Comparison of ENCODE assay signal across 13 cellular contexts in the genomic region with DNA sequence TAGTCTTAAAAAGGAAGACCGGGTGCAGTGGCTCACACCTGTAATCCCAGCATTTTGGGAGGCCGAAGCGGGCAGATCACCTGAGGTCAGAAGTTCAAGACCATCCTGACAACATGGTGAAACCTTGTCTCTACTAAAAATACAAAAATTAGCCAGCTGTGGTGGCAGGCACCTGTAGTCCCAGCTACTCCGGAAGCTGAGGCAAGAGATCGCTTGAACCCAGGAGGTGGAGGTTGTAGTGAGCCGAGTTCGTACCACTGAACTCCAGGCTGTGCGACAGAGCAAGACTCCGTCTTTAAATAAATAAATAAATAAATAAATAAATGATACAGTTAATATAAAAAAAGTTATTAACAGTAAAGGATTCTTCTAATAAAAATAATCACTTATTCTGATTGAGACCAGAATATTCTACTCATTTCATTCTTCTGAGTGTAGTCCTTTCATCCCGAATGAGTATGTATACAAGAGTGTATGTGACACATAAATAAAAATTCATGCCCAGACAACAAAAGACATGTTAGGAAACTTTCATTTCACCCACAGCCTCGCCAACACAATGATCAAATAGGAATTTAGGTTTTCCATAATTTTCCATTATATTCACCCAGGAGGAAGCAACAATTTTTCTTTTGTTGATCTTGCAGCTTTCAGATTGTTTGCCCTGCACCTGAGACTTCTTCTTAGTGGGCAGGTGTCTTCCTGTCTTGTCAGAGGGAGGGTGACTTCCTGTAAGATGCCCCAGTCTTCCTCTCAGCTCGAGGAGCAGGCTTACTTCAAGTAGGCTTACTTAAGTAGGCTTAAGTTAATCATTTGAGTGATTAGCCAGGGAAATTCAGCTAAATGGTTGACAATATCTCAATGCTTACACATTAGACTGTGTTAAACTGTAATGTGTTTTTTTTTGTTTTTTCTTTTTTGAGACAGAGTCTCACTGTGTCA. TPM values are rescaled to one million over a fixed set of nuclear protein-coding genes. Genes with fewer than 3 reads are reported as not detected.
DNase-seq lines count a peak whose midpoint lies in the region; ATAC-seq, FAIRE-seq and TF ChIP-seq lines count a peak whose summit lies in the region.
"Had no signal": no experiment of that assay in that cellular context is flagged by ENCODE, and none has a peak within 500 bp of the region (broad histone marks: within the 10 kb centered on the region; RNA-seq: fewer than 3 reads in every experiment).

No MANE protein-coding gene starts in this region.

- H3K27me3 Mint-ChIP-seq in IgD-negative memory B cell, result no peaks in the 10 kb centered on the region

- H3K23ac ChIP-seq in H1 (ENCODE audit: insufficient read length), result no peak overlapping the region

- peak overlapping the region in 2 of 4 donors; percentile 51 to 58 for H3K4me3 Mint-ChIP-seq in IgD-negative memory B cell

- no peak overlapping the region for H2BK15ac ChIP-seq in H1 (ENCODE audit: low read length)

- POLR2A ChIA-PET in H1 (lab: Charles Lee; ENCODE audit: partially characterized antibody), result no interaction called here

- TF ChIP-seq POLR2A in H1 (IDR thresholded peaks at IDR 0.05; ENCODE audit: control extremely low read depth in 1 of 2, low read depth in 2 of 2, low read length in 2 of 2), result no peak

- H3K4me1 Mint-ChIP-seq in IgD-negative memory B cell, result peaks cover 6 to 12% (median 12%) of the 10 kb centered on the region in 3 donors

- H4K20me1 ChIP-seq in H1 (replicated peaks in 1 of 2; ENCODE audit: control insufficient read depth in 1 of 2, insufficient read depth in 2 of 2, low read length in 2 of 2), result no peaks in the 10 kb centered on the region

- no peak overlapping the region for H2AK5ac ChIP-seq in H1 (ENCODE audit: low read depth, low read length)

- ATAC-seq in GM19397 (IDR thresholded peaks at IDR 0.05; ENCODE audit: unreplicated experiment), result no peak
- ATAC-seq: psoas muscle had no signal

- H3K27ac ChIP-seq in VCaP (peak overlapping the region; percentile 35), H1 (ENCODE audit: low read depth, low read length) (no peak overlapping the region)
- H3K27ac ChIP-seq: HL-60, psoas muscle had no signal

- no peak overlapping the region for H3K14ac ChIP-seq in H1 (ENCODE audit: insufficient read length)

- H3K36me3 ChIP-seq in H1 (ENCODE audit: control insufficient read depth in 2 of 4, insufficient read depth in 4 of 4, low read length in 3 of 4), result no peaks in the 10 kb centered on the region

- no peaks in the 10 kb centered on the region for H3K79me2 ChIP-seq in H1 (ENCODE audit: control insufficient read depth in 1 of 2, insufficient read depth in 2 of 2, low read length in 2 of 2)

- no peak overlapping the region for H3K9ac ChIP-seq in H1 (replicated peaks in 1 of 4; ENCODE audit: extremely low read depth in 1 of 4, low read depth in 3 of 4, low read length in 3 of 4)

- TF ChIP-seq RAD21 in H1 (IDR thresholded peaks at IDR 0.05 in 1 of 2, conservative IDR thresholded peaks at IDR 0.05 in 1 of 2; ENCODE audit: low read depth in 2 of 2, low read length in 2 of 2), result no peak

- H3K4me1 ChIP-seq in H1 (replicated peaks in 1 of 4; ENCODE audit: control insufficient read depth in 3 of 4, insufficient read depth in 4 of 4, low read length in 3 of 4), result no peaks in the 10 kb centered on the region

- WGBS in H1 (ENCODE audit: extremely low coverage in 1 of 2, insufficient coverage in 1 of 2, insufficient read length in 1 of 2, insufficient replicate concordance in 2 of 2, low coverage in 1 of 2, low lambda C conversion rate in 2 of 2, missing lambda C conversion rate in 1 of 2), 2 experiments, result 96% methylated on average over 12 of the region's 12 CpGs; no CpG with 5 or more reads in 1 of the 2 experiments

- H4K8ac ChIP-seq in H1 (ENCODE audit: extremely low read depth, insufficient read depth, low read length), result no peak overlapping the region

- H3K27ac Mint-ChIP-seq in IgD-negative memory B cell, result peak overlapping the region; percentile 9 to 82 (median 32)

- no peak overlapping the region for H3K4ac ChIP-seq in H1 (replicated peaks; ENCODE audit: insufficient read length, low read depth, low read length)

- H4K5ac ChIP-seq in H1 (ENCODE audit: insufficient read length, low read depth, low read length), result no peak overlapping the region

- H3K9me3 Mint-ChIP-seq in IgD-negative memory B cell, result no peaks in the 10 kb centered on the region

- H2BK12ac ChIP-seq in H1 (ENCODE audit: low read depth, low read length), result no peak overlapping the region

- no peaks in the 10 kb centered on the region for H3K27me3 ChIP-seq in H1 (replicated peaks in 1 of 4; ENCODE audit: control insufficient read depth in 3 of 4, extremely low read depth in 1 of 4, insufficient read depth in 3 of 4, low read length in 3 of 4)

- no peak for TF ChIP-seq CTCF in VCaP (conservative IDR thresholded peaks at IDR 0.05)
- TF ChIP-seq CTCF in H1 (IDR thresholded peaks at IDR 0.05; ENCODE audit: control extremely low read depth in 1 of 3, insufficient read depth in 1 of 3, low read depth in 1 of 3, low read length in 3 of 3), result no peak
- TF ChIP-seq CTCF in GM10266 (IDR thresholded peaks at IDR 0.05; ENCODE audit: control insufficient read depth, insufficient read depth, low read depth, missing control alignments), result no peak

- H2AFZ ChIP-seq in H1 (ENCODE audit: low read length), result 0 out of 2 replicates have a peak overlapping the region, but pooled peaks have one; percentile 16

- CTCF ChIA-PET in H1 (lab: Charles Lee; ENCODE audit: partially characterized antibody), result interaction anchor here (0.6 to 2.3 kb wide), 8 partner anchors 9 to 511 kb away, joined by 3 to 7 read pairs (median 5); no protein-coding TSS in a partner anchor

- H4K91ac ChIP-seq in H1 (replicated peaks; ENCODE audit: insufficient read length, low read length), result no peak overlapping the region

- H2BK5ac ChIP-seq in H1 (ENCODE audit: low read depth, low read length), result no peak overlapping the region

- DNase-seq in D341Med (ENCODE audit: low spot score) (peak; percentile 69), H1 (ENCODE audit: low read depth in 1 of 2, low spot score in 2 of 2) (no peak), DMS 273 treated with DMSO at 0.1 percent for 48 hours (lab: John Stamatoyannopoulos, UW) (no peak), NCI-H748 treated with DMSO at 0.1 percent for 48 hours (lab: John Stamatoyannopoulos, UW) (no peak), GM10266 (ENCODE audit: extremely low spot score) (no peak)
- DNase-seq: mesendoderm, NCI-H1092, NCI-H510A treated with DMSO at 0.1 percent for 48 hours, psoas muscle had no signal

- no peak overlapping the region for H3K4me3 ChIP-seq in H1 (ENCODE audit: extremely low read depth in 1 of 4, insufficient read depth in 2 of 4, low read depth in 3 of 4, low read length in 4 of 4)
- H3K4me3 ChIP-seq: psoas muscle had no signal

- no peak overlapping the region for H3K56ac ChIP-seq in H1 (replicated peaks; ENCODE audit: insufficient read length, low read depth, low read length)

- H2BK120ac ChIP-seq in H1 (replicated peaks; ENCODE audit: low read depth, low read length), result no peak overlapping the region

- H2BK20ac ChIP-seq in H1 (ENCODE audit: low read length), result no peak overlapping the region

- TF ChIP-seq EP300 in H1 (IDR thresholded peaks at IDR 0.05; ENCODE audit: borderline replicate concordance in 1 of 2, low read depth in 2 of 2, low read length in 2 of 2), result no peak

- H3K79me1 ChIP-seq in H1 (ENCODE audit: low read depth, low read length), result no peaks in the 10 kb centered on the region

- H3K4me2 ChIP-seq in H1 (ENCODE audit: insufficient read depth in 1 of 2, low read depth in 2 of 2, low read length in 2 of 2), result no peak overlapping the region

- peaks cover 0 to 3% of the 10 kb centered on the region in 2 experiments; a peak in 1 of 4 replicates for H3K9me3 ChIP-seq in H1 (ENCODE audit: insufficient read depth in 2 of 2, low read depth in 1 of 2, low read length in 1 of 2)
- H3K9me3 ChIP-seq: psoas muscle had no signal

- no peaks in the 10 kb centered on the region for H3K36me3 Mint-ChIP-seq in IgD-negative memory B cell

- no peak for FAIRE-seq in H1 (lab: Jason Lieb, UNC)

- H3K18ac ChIP-seq in H1 (ENCODE audit: extremely low read depth, low read length), result no peak overlapping the region

- H3K23me2 ChIP-seq in H1 (ENCODE audit: low read depth, low read length), result no peaks in the 10 kb centered on the region

TF ChIP-seq in H1, 55 proteins besides CTCF, POLR2A, EP300 and RAD21 (continues in another document):
- TF ChIP-seq, protein P1, sequence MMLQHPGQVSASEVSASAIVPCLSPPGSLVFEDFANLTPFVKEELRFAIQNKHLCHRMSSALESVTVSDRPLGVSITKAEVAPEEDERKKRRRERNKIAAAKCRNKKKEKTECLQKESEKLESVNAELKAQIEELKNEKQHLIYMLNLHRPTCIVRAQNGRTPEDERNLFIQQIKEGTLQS (IDR thresholded peaks at IDR 0.05; ENCODE audit: insufficient read depth, low read depth, low read length), result no peak
- TF ChIP-seq CREB1 (IDR thresholded peaks at IDR 0.05), result no peak
- TF ChIP-seq CBX5 (IDR thresholded peaks at IDR 0.05; ENCODE audit: low read depth, low read length), result no peak
- no peak for TF ChIP-seq SP1 (IDR thresholded peaks at IDR 0.05; ENCODE audit: low read depth, low read length)
- no peak for TF ChIP-seq RXRA (IDR thresholded peaks at IDR 0.05; ENCODE audit: insufficient read depth, low read depth, low read length)
- no peak for TF ChIP-seq JUND (IDR thresholded peaks at IDR 0.05; ENCODE audit: low read length)
- TF ChIP-seq SP2 (IDR thresholded peaks at IDR 0.05; ENCODE audit: low read length), result no peak

RNA-seq across cellular contexts. Expression of gene NUP210, which starts 7.8 kb away (rescaled TPM):
- polyA plus RNA-seq in IgD-negative memory B cell, result 72.2 TPM
- 53.4 and 53.7 TPM in 2 replicates for total RNA-seq in H1 (2021; fragmentation: NEBNext Ultra II Directional; extraction: Animal tissue kit (Norgen Biotek cat#: 25700))
- polyA plus RNA-seq in H1 (2011; rRNA removed), result 51.0 and 55.0 TPM in 2 replicates
- 22.7 TPM for polyA plus RNA-seq in H1 (2011; cell fraction: cytosol; rRNA removed)
- 90.7 TPM for polyA plus RNA-seq in H1 (2011; cell fraction: nucleus; rRNA removed)
- polyA plus RNA-seq in H1 (2012, experiment 1 of 2), result 30.8 to 56.3 TPM (median 45.4 TPM) in 4 replicates
- polyA plus RNA-seq in H1 (2012, experiment 2 of 2), result 30.0 TPM
- 84.7 TPM for polyA plus RNA-seq in H1 (2013, experiment 1 of 2)
- 65.1 TPM for polyA plus RNA-seq in H1 (2013, experiment 2 of 2)
- polyA minus RNA-seq in H1 (2011; rRNA and poly(A)+ RNA removed), result 49.2 and 89.2 TPM in 2 replicates
- 32.7 TPM for polyA minus RNA-seq in H1 (2011; cell fraction: cytosol; rRNA and poly(A)+ RNA removed)
- 52.7 TPM for polyA minus RNA-seq in H1 (2011; cell fraction: nucleus; rRNA and poly(A)+ RNA removed)

RNA-seq across cellular contexts. Expression of gene HDAC11, which starts 52.2 kb away (rescaled TPM):
- polyA plus RNA-seq in IgD-negative memory B cell, result 1.3 TPM
- 7.4 and 7.5 TPM in 2 replicates for total RNA-seq in H1 (2021; fragmentation: NEBNext Ultra II Directional; extraction: Animal tissue kit (Norgen Biotek cat#: 25700))
- polyA plus RNA-seq in H1 (2011; rRNA removed), result 6.8 and 7.7 TPM in 2 replicates
- polyA plus RNA-seq in H1 (2011; cell fraction: cytosol; rRNA removed), result 7.9 TPM
- polyA plus RNA-seq in H1 (2011; cell fraction: nucleus; rRNA removed), result 8.3 TPM
- 6.0 to 17.0 TPM (median 10.6 TPM) in 4 replicates for polyA plus RNA-seq in H1 (2012, experiment 1 of 2)
- polyA plus RNA-seq in H1 (2012, experiment 2 of 2), result 20.4 TPM
- polyA plus RNA-seq in H1 (2013, experiment 1 of 2), result 5.8 TPM
- polyA plus RNA-seq in H1 (2013, experiment 2 of 2), result 6.0 TPM
- 5.5 and 9.7 TPM in 2 replicates for polyA minus RNA-seq in H1 (2011; rRNA and poly(A)+ RNA removed)
- polyA minus RNA-seq in H1 (2011; cell fraction: cytosol; rRNA and poly(A)+ RNA removed), result 5.5 TPM
- 6.2 TPM for polyA minus RNA-seq in H1 (2011; cell fraction: nucleus; rRNA and poly(A)+ RNA removed)
